22 cellular contexts compared by ENCODE assay signal in the genomic region with DNA sequence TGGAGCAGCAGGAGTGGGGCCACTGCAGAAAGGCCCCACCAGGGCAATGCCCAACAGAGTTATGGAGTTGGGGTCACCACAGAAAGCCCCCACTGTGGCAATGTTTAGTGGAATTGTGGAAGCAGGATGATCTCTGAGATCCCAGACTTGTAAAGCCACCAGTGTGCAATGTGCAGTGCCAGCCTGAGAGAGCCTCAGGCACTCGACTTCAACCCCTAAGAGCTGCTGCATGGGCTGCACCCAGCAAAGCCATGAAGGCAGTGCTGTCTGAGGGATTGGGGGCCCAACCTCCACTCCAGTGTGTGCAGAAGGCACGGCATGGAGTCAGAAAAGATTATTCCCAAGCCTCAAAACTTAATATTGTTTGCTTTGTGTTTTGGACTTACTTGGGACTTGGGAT.
"Had no signal": no experiment of that assay in that cellular context is flagged by ENCODE, and none has a peak within 500 bp of the region (broad histone marks: within the 10 kb centered on the region; RNA-seq: fewer than 3 reads in every experiment).

No MANE protein-coding gene starts in this region.

- H3K4me1 Mint-ChIP-seq: mesothelial cell of epicardium had no signal

- H3K4me3 Mint-ChIP-seq: dendritic cell treated with granulocyte-macrophage colony-stimulating factor and Interleukin-4, amounts not matched to agents 40 ng/mL and 50 ng/mL, for 4 days; mesothelial cell of epicardium; naive B cell had no signal

- H3K27me3 Mint-ChIP-seq: dendritic cell treated with granulocyte-macrophage colony-stimulating factor and Interleukin-4, amounts not matched to agents 40 ng/mL and 50 ng/mL, for 4 days had no signal

- H3K4me1 ChIP-seq: colonic mucosa, esophagus squamous epithelium, gastrocnemius medialis, heart right ventricle, left lung, lower lobe of right lung had no signal

- DNase-seq: colonic mucosa; cortex of kidney; effector memory CD4-positive, alpha-beta T cell; erythroblast; esophagus squamous epithelium; foreskin fibroblast; foreskin melanocyte; gastrocnemius medialis; glutamatergic neuron; head of caudate nucleus; heart right ventricle; hippocampal formation; left cardiac atrium; left ventricle myocardium superior; lower lobe of right lung; mesenchymal stem cell; mucosa of descending colon; naive B cell had no signal

- H3K4me3 ChIP-seq: colonic mucosa, esophagus squamous epithelium, gastrocnemius medialis, heart right ventricle, left lung, lower lobe of right lung, mucosa of descending colon had no signal

- H3K36me3 ChIP-seq: colonic mucosa, esophagus squamous epithelium, gastrocnemius medialis, heart right ventricle, left lung, lower lobe of right lung had no signal

- H3K27ac Mint-ChIP-seq: dendritic cell treated with granulocyte-macrophage colony-stimulating factor and Interleukin-4, amounts not matched to agents 40 ng/mL and 50 ng/mL, for 4 days; mesothelial cell of epicardium; naive B cell had no signal

- H3K9me3 ChIP-seq: colonic mucosa had no signal

- H3K36me3 Mint-ChIP-seq: mesothelial cell of epicardium had no signal

- H3K27me3 ChIP-seq: colonic mucosa, esophagus squamous epithelium, gastrocnemius medialis, heart right ventricle, left lung had no signal

- H3K27ac ChIP-seq: colonic mucosa, epithelial cell of prostate, esophagus squamous epithelium, gastrocnemius medialis, heart right ventricle, left lung, lower lobe of right lung had no signal
